In the genomic region with DNA sequence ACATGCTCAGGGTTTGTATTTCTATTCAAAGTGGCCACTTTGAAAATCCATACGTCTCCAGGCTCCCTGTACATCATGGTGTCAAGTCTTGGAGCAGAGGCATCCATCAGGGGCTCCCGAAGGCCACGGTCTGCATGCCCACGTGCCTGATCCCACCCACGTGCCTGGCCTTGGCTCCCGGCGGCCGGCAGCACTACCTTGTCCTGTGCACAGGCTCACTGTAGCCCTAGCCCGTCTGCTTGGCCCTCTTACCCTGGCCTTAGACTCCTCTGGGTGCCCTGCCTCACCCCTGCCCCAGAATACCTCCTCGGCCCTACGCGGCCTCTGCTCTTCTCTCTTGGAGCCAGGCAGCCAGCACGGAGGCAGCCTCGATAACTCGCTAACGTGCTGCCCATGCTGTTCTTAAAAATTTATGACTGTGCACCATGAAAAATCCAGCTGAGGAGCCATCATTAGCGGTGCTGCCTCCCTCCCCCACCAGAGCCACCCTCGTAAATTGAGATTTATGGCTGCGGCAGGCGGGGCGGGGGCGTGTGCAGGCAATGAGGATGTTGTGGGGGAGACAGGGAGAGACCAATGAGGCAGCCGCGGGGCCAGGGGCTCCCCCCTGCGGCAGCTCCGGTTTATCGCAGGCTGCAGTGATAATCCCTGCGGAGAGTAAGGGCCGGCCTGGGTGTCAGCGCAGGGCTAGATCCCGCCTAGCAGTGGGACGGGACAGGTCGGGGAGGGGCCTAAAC, we compare ENCODE assay signal across 8 cellular contexts. TPM values are rescaled to one million over a fixed set of nuclear protein-coding genes. Genes with fewer than 3 reads are reported as not detected.
DNase-seq lines count a peak whose midpoint lies in the region; ATAC-seq and TF ChIP-seq lines count a peak whose summit lies in the region.

No MANE protein-coding gene starts in this region.

- no peaks in the 10 kb centered on the region for H3K79me2 ChIP-seq in PC-3 (ENCODE audit: low read length)

- no peak overlapping the region for H3K9ac ChIP-seq in PC-3 (ENCODE audit: low read length)

- H3K4me1 Mint-ChIP-seq in CD14-positive monocyte, result peaks cover 19% of the 10 kb centered on the region
- H3K4me1 Mint-ChIP-seq in activated CD4-positive, alpha-beta memory T cell treated with anti-CD3 and anti-CD28 coated beads for 36 hours (ENCODE audit: low read depth), result no peaks in the 10 kb centered on the region

- peaks cover 22 to 25% of the 10 kb centered on the region in 2 donors for H3K36me3 Mint-ChIP-seq in CD14-positive monocyte
- H3K36me3 Mint-ChIP-seq in activated CD4-positive, alpha-beta memory T cell treated with anti-CD3 and anti-CD28 coated beads for 36 hours, result peaks cover 5% of the 10 kb centered on the region

- H3K36me3 ChIP-seq in prostate gland (no peaks in the 10 kb centered on the region), PC-3 (ENCODE audit: low read depth, low read length) (no peaks in the 10 kb centered on the region)

- H3K4me1 ChIP-seq in prostate gland (replicated peaks), result peaks cover 6% of the 10 kb centered on the region
- no peaks in the 10 kb centered on the region for H3K4me1 ChIP-seq in PC-3 (ENCODE audit: insufficient read depth, low read length)

- H3K4me3 ChIP-seq in fibroblast of pulmonary artery (replicated peaks; ENCODE audit: low read depth, low read length) (no peak overlapping the region), prostate gland (no peak overlapping the region), PC-3 (ENCODE audit: low read length) (no peak overlapping the region)

- H3K9me3 ChIP-seq in prostate gland (no peaks in the 10 kb centered on the region), PC-3 (ENCODE audit: low read length) (no peaks in the 10 kb centered on the region)

- H3K27me3 ChIP-seq in prostate gland (replicated peaks; ENCODE audit: insufficient read depth) (no peaks in the 10 kb centered on the region), PC-3 (ENCODE audit: low read length) (no peaks in the 10 kb centered on the region)

- peak; percentile 80 for TF ChIP-seq CTCF in CD14-positive monocyte (IDR thresholded peaks at IDR 0.05)
- TF ChIP-seq CTCF in fibroblast of pulmonary artery (IDR thresholded peaks at IDR 0.05; ENCODE audit: low read length, missing control alignments), result peak; percentile 34
- peak in 3 of 4 experiments; percentile 69 to 82 (median 78) for TF ChIP-seq CTCF in prostate gland (IDR thresholded peaks at IDR 0.05)
- no peak for TF ChIP-seq CTCF in PC-3 (conservative IDR thresholded peaks at IDR 0.05; ENCODE audit: low read depth, low read length)

- WGBS in prostate gland, result 20% methylated on average over 33 of the region's 33 CpGs

- no peaks in the 10 kb centered on the region for H3F3A ChIP-seq in PC-3 (ENCODE audit: low read length, unreplicated experiment)

- intact Hi-C loops in CD14-positive monocyte (cut with micrococcal nuclease) (no loop called here), prostate gland (cut with DNase I) (no loop called here), PC-3 (cut with micrococcal nuclease) (no loop called here)
- intact Hi-C loops in activated CD4-positive, alpha-beta memory T cell treated with anti-CD3 and anti-CD28 coated beads for 36 hours (cut with micrococcal nuclease), result no loop called here

- no TSS peak for BruUV-seq in PC-3 (replicated peaks; lab: Mats Ljungman, UMichigan)

- POLR2A ChIA-PET in activated CD4-positive, alpha-beta memory T cell treated with anti-CD3 and anti-CD28 coated beads for 36 hours (lab: Charles Lee), result no interaction called here
- POLR2A ChIA-PET in PC-3 (lab: Charles Lee; ENCODE audit: unreplicated experiment), result no interaction called here

- H3K9me2 ChIP-seq in PC-3 (replicated peaks; ENCODE audit: low read length), result no peaks in the 10 kb centered on the region

- CTCF ChIA-PET in activated CD4-positive, alpha-beta memory T cell treated with anti-CD3 and anti-CD28 coated beads for 36 hours (lab: Charles Lee), result interaction anchor here (1.0 to 2.5 kb wide), 3 partner anchors 8 to 21 kb away, joined by 3 to 13 read pairs (median 5); no protein-coding TSS in a partner anchor
- CTCF ChIA-PET in PC-3 (lab: Charles Lee), result no interaction called here

- H3K27me3 Mint-ChIP-seq in CD14-positive monocyte (ENCODE audit: low read depth in 3 of 3), result peaks cover 0 to 2% (median 0%) of the 10 kb centered on the region in 3 donors
- H3K27me3 Mint-ChIP-seq in activated CD4-positive, alpha-beta memory T cell treated with anti-CD3 and anti-CD28 coated beads for 36 hours, result no peaks in the 10 kb centered on the region

- DNase-seq in CD14-positive monocyte (ENCODE audit: low spot score) (no peak), fibroblast of pulmonary artery (ENCODE audit: low read depth) (no peak), prostate gland (ENCODE audit: low spot score) (peak; percentile 71), dedifferentiated amniotic fluid mesenchymal stem cell (ENCODE audit: extremely low spot score) (no peak), PC-3 (no peak), DMS53 (lab: John Stamatoyannopoulos, UW) (no peak)
- DNase-seq in activated CD4-positive, alpha-beta memory T cell treated with anti-CD3 and anti-CD28 coated beads for 36 hours, result peak; percentile 51

- H3K4me2 ChIP-seq in PC-3 (ENCODE audit: low read length), result no peak overlapping the region

- ATAC-seq in HG03354 (IDR thresholded peaks at IDR 0.05; ENCODE audit: poor library complexity, severe bottlenecking, unreplicated experiment) (peak; percentile 84), PC-3 (no peak)

- H4K20me1 ChIP-seq in PC-3 (ENCODE audit: low read length), result no peaks in the 10 kb centered on the region

- H3K27ac ChIP-seq in prostate gland, result peak overlapping the region; percentile 24 to 71
- H3K27ac ChIP-seq in PC-3 (ENCODE audit: low read length), result no peak overlapping the region

- no peak overlapping the region for H3K27ac Mint-ChIP-seq in CD14-positive monocyte
- H3K27ac Mint-ChIP-seq in activated CD4-positive, alpha-beta memory T cell treated with anti-CD3 and anti-CD28 coated beads for 36 hours, result no peak overlapping the region

- H2AFZ ChIP-seq in PC-3 (ENCODE audit: low read length), result no peak overlapping the region

- TF ChIP-seq POLR2A in prostate gland (IDR thresholded peaks at IDR 0.05), result no peak

- peak overlapping the region; percentile 50 to 63 for H3K4me3 Mint-ChIP-seq in CD14-positive monocyte
- H3K4me3 Mint-ChIP-seq in activated CD4-positive, alpha-beta memory T cell treated with anti-CD3 and anti-CD28 coated beads for 36 hours, result no peak overlapping the region

- peaks cover 0 to 2% (median 0%) of the 10 kb centered on the region in 7 donors for H3K9me3 Mint-ChIP-seq in CD14-positive monocyte
- H3K9me3 Mint-ChIP-seq in activated CD4-positive, alpha-beta memory T cell treated with anti-CD3 and anti-CD28 coated beads for 36 hours, result no peaks in the 10 kb centered on the region

RNA-seq across cellular contexts. Expression of gene DMAP1, which starts 24.6 kb away (rescaled TPM):
- polyA plus RNA-seq in CD14-positive monocyte, result 10 to 100 TPM; 18.9 to 21.3 TPM
- 10 to 100 TPM; 31.1 to 32.8 TPM for total RNA-seq in activated CD4-positive, alpha-beta memory T cell treated with anti-CD3 and anti-CD28 coated beads for 36 hours
- 10 to 100 TPM; 50.6 to 84.0 TPM for total RNA-seq in prostate gland
- total RNA-seq in PC-3 (2014; rRNA removed), result 55.5 and 59.0 TPM in 2 replicates

Comparison
In these comparisons a context has a peak if more than half of its experiments do, and no peak if none do; other contexts are left out.
1. DNase-seq: peak in activated CD4-positive, alpha-beta memory T cell treated with anti-CD3 and anti-CD28 coated beads for 36 hours (single experiment) and prostate gland (single experiment); none in CD14-positive monocyte (single experiment), fibroblast of pulmonary artery (single experiment), dedifferentiated amniotic fluid mesenchymal stem cell (single experiment), PC-3 (single experiment) and DMS53 (single experiment).